23 cellular contexts compared by ENCODE assay signal in genomic region chr6:114151070-114151685, GRCh38.
"Had no signal": no experiment of that assay in that cellular context is flagged by ENCODE, and none has a peak within 500 bp of the region (broad histone marks: within the 10 kb centered on the region; RNA-seq: fewer than 3 reads in every experiment).

No MANE protein-coding gene starts in this region.

- H2AFZ ChIP-seq: PC-9 had no signal

- H3K27ac ChIP-seq: breast epithelium, PC-9 had no signal

- H3K4me1 ChIP-seq: breast epithelium had no signal

- H3K36me3 ChIP-seq: breast epithelium had no signal

- ATAC-seq: activated CD8-positive, alpha-beta memory T cell treated with anti-CD3 and anti-CD28 coated beads, Interleukin-2, amount 10 ng/mL, durations not matched to agents 7 days and 5 days; K562; T-helper 17 cell had no signal

- H3K4me3 ChIP-seq: breast epithelium, K562, PC-9 had no signal

- DNase-seq: activated B cell treated with CpG ODN at 0.5 μM for 24 hours; activated CD4-positive, alpha-beta T cell treated with anti-CD3 and anti-CD28 coated beads for 1 hour; activated CD4-positive, alpha-beta T cell treated with anti-CD3 and anti-CD28 coated beads, Interleukin-2, amount 10 ng/mL, durations not matched to agents 24 days and 14 days; activated CD4-positive, alpha-beta T cell treated with anti-CD3 and anti-CD28 coated beads, Interleukin-2, amount 50 U/mL, for 48 hours; activated CD8-positive, alpha-beta memory T cell treated with anti-CD3 and anti-CD28 coated beads, Interleukin-2, amount 10 ng/mL, durations not matched to agents 7 days and 5 days; activated effector memory CD4-positive, alpha-beta T cell treated with Interleukin-2 at 50 U/mL for 16 hours; activated naive CD4-positive, alpha-beta T cell; activated T-cell treated with anti-CD3 and anti-CD28 coated beads, Interleukin-2, amount 50 U/mL, for 24 hours; aorta; central memory CD4-positive, alpha-beta T cell; Karpas-422; MM.1S; NCI-H1930; NCI-H2171; NCI-H2227 treated with DMSO at 0.1 percent for 48 hours; NCI-H446 treated with DMSO at 0.1 percent for 48 hours; NCI-H526 treated with DMSO at 0.1 percent for 48 hours; PC-9; SHP77 treated with DMSO at 0.1 percent for 48 hours; T-helper 17 cell; T-helper 9 cell had no signal

- H3K27me3 ChIP-seq: breast epithelium had no signal

- H3K4me2 ChIP-seq: PC-9 had no signal
